12 cellular contexts compared by ENCODE assay signal in genomic region chr5:96384353-96384752, GRCh38. TPM values are rescaled to one million over a fixed set of nuclear protein-coding genes. Genes with fewer than 3 reads are reported as not detected.
DNase-seq lines count a peak whose midpoint lies in the region; ATAC-seq and TF ChIP-seq lines count a peak whose summit lies in the region.
"Had no signal": no experiment of that assay in that cellular context is flagged by ENCODE, and none has a peak within 500 bp of the region (broad histone marks: within the 10 kb centered on the region; RNA-seq: fewer than 3 reads in every experiment).

No MANE protein-coding gene starts in this region.

- ATAC-seq in HG02623 (IDR thresholded peaks at IDR 0.05; ENCODE audit: unreplicated experiment) = no peak

- no peak overlapping the region for H3K27ac Mint-ChIP-seq in T-helper 2 cell treated with Interferon-gamma antibody and Interleukin-4, amounts not matched to agents 5 μg/mL and 100 μg/mL, for 36 hours
- H3K27ac Mint-ChIP-seq: progenitor cell of endocrine pancreas had no signal

- no peaks in the 10 kb centered on the region for H3K36me3 ChIP-seq in SJSA1
- no peaks in the 10 kb centered on the region for H3K36me3 ChIP-seq in uterus

- TF ChIP-seq CTCF in uterus (IDR thresholded peaks at IDR 0.05) = no peak

- peaks cover 2% of the 10 kb centered on the region for H3K4me1 Mint-ChIP-seq in T-helper 2 cell treated with Interferon-gamma antibody and Interleukin-4, amounts not matched to agents 5 μg/mL and 100 μg/mL, for 36 hours (ENCODE audit: low read depth)

- TF ChIP-seq POLR2A in uterus (IDR thresholded peaks at IDR 0.05) = no peak

- intact Hi-C loops in posterior vena cava (cut with DNase I) (no loop called here), uterus (cut with DNase I; ENCODE audit: low total_unique reads) (no loop called here)

- H3K4me1 ChIP-seq in SJSA1 (replicated peaks) (0 out of 2 replicates have a peak, but pooled peaks cover 5% of the 10 kb centered on the region), uterus (no peaks in the 10 kb centered on the region)

- H3K36me3 Mint-ChIP-seq in T-helper 2 cell treated with Interferon-gamma antibody and Interleukin-4, amounts not matched to agents 5 μg/mL and 100 μg/mL, for 36 hours (ENCODE audit: low read depth) = no peaks in the 10 kb centered on the region

- H3K27me3 Mint-ChIP-seq in T-helper 2 cell treated with Interferon-gamma antibody and Interleukin-4, amounts not matched to agents 5 μg/mL and 100 μg/mL, for 36 hours (ENCODE audit: low read depth) = peaks cover 27% of the 10 kb centered on the region

- H3K4me3 ChIP-seq in SJSA1 (no peak overlapping the region), uterus (no peak overlapping the region)

- H3K4me3 Mint-ChIP-seq in T-helper 2 cell treated with Interferon-gamma antibody and Interleukin-4, amounts not matched to agents 5 μg/mL and 100 μg/mL, for 36 hours = no peak overlapping the region

- peak; percentile 81 for DNase-seq in GM03348 (ENCODE audit: low spot score)
- DNase-seq in SJSA1 (ENCODE audit: low read depth in 1 of 2, low spot score in 2 of 2) = peak; percentile 26 to 50
- peak; percentile 79 for DNase-seq in fibroblast of peridontal ligament (ENCODE audit: extremely low read depth)
- DNase-seq in posterior vena cava (ENCODE audit: low spot score) = peak; percentile 31
- DNase-seq in T-helper 2 cell treated with Interferon-gamma antibody and Interleukin-4, amounts not matched to agents 5 μg/mL and 100 μg/mL, for 36 hours (ENCODE audit: low spot score) = no peak
- no peak for DNase-seq in NOMO-1 treated with dmso at 0.1 percent for 144 hours (lab: John Stamatoyannopoulos, UW; ENCODE audit: unreplicated experiment)
- DNase-seq in uterus = no peak
- DNase-seq: activated naive CD4-positive, alpha-beta T cell treated with anti-CD3 and anti-CD28 coated beads, Interleukin-2, amount 50 U/mL, for 16 hours; NCI-H2081 had no signal

- H3K27ac ChIP-seq in SJSA1 (no peak overlapping the region), uterus (no peak overlapping the region)
- H3K27ac ChIP-seq: VCaP had no signal

- no peaks in the 10 kb centered on the region for H3K9me3 Mint-ChIP-seq in T-helper 2 cell treated with Interferon-gamma antibody and Interleukin-4, amounts not matched to agents 5 μg/mL and 100 μg/mL, for 36 hours

- H3K9me3 ChIP-seq in SJSA1 (replicated peaks) (no peaks in the 10 kb centered on the region), uterus (no peaks in the 10 kb centered on the region)

- H3K27me3 ChIP-seq in SJSA1 (replicated peaks) = peaks cover 10% of the 10 kb centered on the region; the same call in 1 of the 2 replicates
- no peaks in the 10 kb centered on the region for H3K27me3 ChIP-seq in uterus

RNA-seq across cellular contexts. Expression of gene PCSK1, which starts 48.7 kb away (rescaled TPM):
- not detected in 2 replicates for total RNA-seq in SJSA1 (2014; rRNA removed; shearing (Covaris generic))
- total RNA-seq in posterior vena cava (10 to 100 TPM; 13.8 to 18.5 TPM), uterus (under 1 TPM in 2 of 4 donors, not detected in 2; 0.14 to 0.88 TPM)

Comparison
In these comparisons a context has a peak if more than half of its experiments do, and no peak if none do; other contexts are left out.
1. DNase-seq: peak in GM03348 (single experiment), SJSA1 (2 of 2), fibroblast of peridontal ligament (single experiment) and posterior vena cava (single experiment); none in T-helper 2 cell treated with Interferon-gamma antibody and Interleukin-4, amounts not matched to agents 5 μg/mL and 100 μg/mL, for 36 hours (single experiment), NOMO-1 treated with dmso at 0.1 percent for 144 hours (single experiment) and uterus (0 of 2).
2. RNA of gene PCSK1, which starts 48.7 kb away (total RNA-seq): 13.8 to 18.5 TPM in posterior vena cava; 0.14 to 0.88 TPM in uterus and not detected in SJSA1; every median in the first group is over 4 times any median in the second.